Comparison of ENCODE assay signal across 21 cellular contexts in genomic region chr6:8159966-8160365, GRCh38. TPM values are rescaled to one million over a fixed set of nuclear protein-coding genes. Genes with fewer than 3 reads are reported as not detected.
DNase-seq lines count a peak whose midpoint lies in the region; ATAC-seq, FAIRE-seq and TF ChIP-seq lines count a peak whose summit lies in the region.
"Had no signal": no experiment of that assay in that cellular context is flagged by ENCODE, and none has a peak within 500 bp of the region (broad histone marks: within the 10 kb centered on the region; RNA-seq: fewer than 3 reads in every experiment).

No MANE protein-coding gene starts in this region.

- FAIRE-seq in frontal cortex (lab: Jason Lieb, UNC): no peak
- FAIRE-seq: GM12891, HTR-8/SVneo had no signal

- H2AK9ac ChIP-seq in IMR-90 (replicated peaks; ENCODE audit: low read depth, low read length, poor library complexity): no peak overlapping the region

- ATAC-seq in IMR-90 (ENCODE audit: low read depth): no peak
- ATAC-seq: HCT116 had no signal

- in situ Hi-C loops in IMR-90 (cut with MboI; ENCODE audit: low sequenced_read_pairs): no loop called here

- no peak overlapping the region for H3K18ac ChIP-seq in IMR-90 (ENCODE audit: low read depth, low read length)

- POLR2A ChIA-PET in Caco-2 (lab: Charles Lee) (no interaction called here), IMR-90 (lab: Charles Lee; ENCODE audit: unreplicated experiment) (no interaction called here)

- H3K4ac ChIP-seq in IMR-90 (ENCODE audit: low read depth, low read length): no peak overlapping the region

- H3K4me1 Mint-ChIP-seq in Caco-2 (ENCODE audit: low read depth, unreplicated experiment): peaks cover 53% of the 10 kb centered on the region
- peaks cover 35% of the 10 kb centered on the region for H3K4me1 Mint-ChIP-seq in endodermal cell
- H3K4me1 Mint-ChIP-seq in type B pancreatic cell (ENCODE audit: unreplicated experiment): peaks cover 5% of the 10 kb centered on the region
- H3K4me1 Mint-ChIP-seq: CD4-positive, alpha-beta memory T cell had no signal

- no peak overlapping the region for H2BK15ac ChIP-seq in IMR-90 (ENCODE audit: low read depth, low read length)

- H3K79me1 ChIP-seq in IMR-90 (ENCODE audit: low read depth in 1 of 2, low read length in 2 of 2): no peaks in the 10 kb centered on the region

- H3K4me3 ChIP-seq in Caco-2 (ENCODE audit: low read depth, low read length) (no peak overlapping the region), IMR-90 (ENCODE audit: insufficient read depth, low read depth, low read length) (no peak overlapping the region), endodermal cell (ENCODE audit: low read length) (peak overlapping the region; percentile 27), esophagus squamous epithelium (no peak overlapping the region)
- H3K4me3 ChIP-seq: BLaER1 had no signal

- H3K4me3 Mint-ChIP-seq in Caco-2 (ENCODE audit: unreplicated experiment): peak overlapping the region; percentile 86
- no peak overlapping the region for H3K4me3 Mint-ChIP-seq in endodermal cell
- H3K4me3 Mint-ChIP-seq in type B pancreatic cell: peak overlapping the region; percentile 30
- H3K4me3 Mint-ChIP-seq: CD14-positive monocyte; CD4-positive, alpha-beta memory T cell; HFFc6 had no signal

- no peaks in the 10 kb centered on the region for H3K9me1 ChIP-seq in IMR-90 (ENCODE audit: insufficient read depth, low read length)

- TF ChIP-seq POLR2A in IMR-90 (IDR thresholded peaks at IDR 0.05; ENCODE audit: low read depth, low read length) (no peak), esophagus squamous epithelium (IDR thresholded peaks at IDR 0.05) (no peak)

- dilution Hi-C loops in IMR-90 (cut with HindIII; ENCODE audit: low sequenced_read_pairs, unreplicated experiment): no loop called here

- no peak overlapping the region for H4K91ac ChIP-seq in IMR-90 (ENCODE audit: insufficient read depth, low read depth, low read length)

- WGBS in IMR-90 (ENCODE audit: extremely low coverage in 2 of 2, insufficient read length in 1 of 2), 2 experiments: no CpG with 5 or more reads among the region's 2 CpGs
- WGBS in endodermal cell (ENCODE audit: insufficient coverage in 1 of 2, insufficient read length in 1 of 2), 2 experiments: 80 to 93% methylated on average over 2 of the region's 2 CpGs
- 47 to 60% methylated on average over 2 of the region's 2 CpGs for WGBS in esophagus squamous epithelium, 2 donors

- H3K27me3 Mint-ChIP-seq in Caco-2 (ENCODE audit: insufficient read depth, unreplicated experiment): no peaks in the 10 kb centered on the region
- H3K27me3 Mint-ChIP-seq in endodermal cell (ENCODE audit: insufficient read depth): no peaks in the 10 kb centered on the region
- H3K27me3 Mint-ChIP-seq in type B pancreatic cell: no peaks in the 10 kb centered on the region

- H3K4me2 ChIP-seq in IMR-90 (ENCODE audit: low read depth, low read length): no peak overlapping the region
- H3K4me2 ChIP-seq: BLaER1 had no signal

- H3K9me3 ChIP-seq in Caco-2 (peaks cover 6% of the 10 kb centered on the region), IMR-90 (ENCODE audit: control insufficient read depth, insufficient read depth, low read length) (no peaks in the 10 kb centered on the region), endodermal cell (ENCODE audit: control insufficient read depth, low read length) (peaks cover 7% of the 10 kb centered on the region), esophagus squamous epithelium (no peaks in the 10 kb centered on the region)

- intact Hi-C loops in Caco-2 (cut with micrococcal nuclease; ENCODE audit: unreplicated experiment) (loop anchor here (2.0 to 5.0 kb wide), 3 partner anchors 21 to 287 kb away; no protein-coding TSS in a partner anchor), IMR-90 (cut with micrococcal nuclease) (no loop called here), esophagus squamous epithelium (cut with DNase I) (no loop called here)

- H4K5ac ChIP-seq in IMR-90 (ENCODE audit: low read depth, low read length): no peak overlapping the region

- H3K27me3 ChIP-seq in Caco-2 (replicated peaks; ENCODE audit: control insufficient read depth, insufficient read depth, low read length): no peaks in the 10 kb centered on the region
- H3K27me3 ChIP-seq in IMR-90 (ENCODE audit: control insufficient read depth, insufficient read depth, low read length): no peaks in the 10 kb centered on the region; the same call in 1 of the 2 replicates
- H3K27me3 ChIP-seq in endodermal cell (ENCODE audit: control insufficient read depth, insufficient read depth, low read length, poor library complexity, severe bottlenecking): no peaks in the 10 kb centered on the region
- no peaks in the 10 kb centered on the region for H3K27me3 ChIP-seq in esophagus squamous epithelium
- H3K27me3 ChIP-seq: BLaER1 had no signal

- no peak for TF ChIP-seq RAD21 in IMR-90 (IDR thresholded peaks at IDR 0.05; ENCODE audit: low read length)

- no peak overlapping the region for H2AK5ac ChIP-seq in IMR-90 (ENCODE audit: low read depth, low read length)

- no peak overlapping the region for H2BK20ac ChIP-seq in IMR-90 (ENCODE audit: low read depth, low read length)

- H2AFZ ChIP-seq in IMR-90 (replicated peaks; ENCODE audit: low read length, poor library complexity): no peak overlapping the region

- CTCF ChIA-PET in Caco-2 (lab: Charles Lee) (no interaction called here), IMR-90 (lab: Yijun Ruan, JAX) (interaction anchor here (1.4 kb wide), 1 partner anchor 23 kb away, joined by 6 read pairs; no protein-coding TSS in a partner anchor)

- no peaks in the 10 kb centered on the region for H4K20me1 ChIP-seq in IMR-90 (ENCODE audit: insufficient read depth, low read length)
- H4K20me1 ChIP-seq: BLaER1 had no signal

- H3K27ac ChIP-seq in IMR-90 (ENCODE audit: insufficient read depth, low read length) (no peak overlapping the region), endodermal cell (ENCODE audit: low read depth, low read length) (no peak overlapping the region), esophagus squamous epithelium (no peak overlapping the region)
- H3K27ac ChIP-seq: BLaER1 had no signal

- BruUV-seq in Caco-2 (replicated peaks; lab: Mats Ljungman, UMichigan): no TSS peak
- BruUV-seq in IMR-90 (replicated peaks; lab: Mats Ljungman, UMichigan): no TSS peak

- no peak overlapping the region for H3K23ac ChIP-seq in IMR-90 (ENCODE audit: low read depth, low read length)

- H3K36me3 ChIP-seq in Caco-2 (ENCODE audit: control insufficient read depth, insufficient read depth, low read length) (peaks cover 1% of the 10 kb centered on the region; the same call in 1 of the 2 replicates), IMR-90 (ENCODE audit: control insufficient read depth, insufficient read depth, low read length) (no peaks in the 10 kb centered on the region), endodermal cell (ENCODE audit: control insufficient read depth, insufficient read depth, low read length) (no peaks in the 10 kb centered on the region), esophagus squamous epithelium (no peaks in the 10 kb centered on the region)
- H3K36me3 ChIP-seq: BLaER1 had no signal

- H3K27ac Mint-ChIP-seq in Caco-2 (ENCODE audit: unreplicated experiment) (peak overlapping the region; percentile 82), endodermal cell (no peak overlapping the region), type B pancreatic cell (peak overlapping the region; percentile 51)
- H3K27ac Mint-ChIP-seq: CD14-positive monocyte; CD4-positive, alpha-beta memory T cell; HFFc6 had no signal

- H3K4me1 ChIP-seq in Caco-2: peaks cover 57% of the 10 kb centered on the region
- no peaks in the 10 kb centered on the region for H3K4me1 ChIP-seq in IMR-90 (ENCODE audit: control insufficient read depth, insufficient read depth, low read length)
- peaks cover 15% of the 10 kb centered on the region for H3K4me1 ChIP-seq in endodermal cell (ENCODE audit: control insufficient read depth, insufficient read depth, low read length)
- no peaks in the 10 kb centered on the region for H3K4me1 ChIP-seq in esophagus squamous epithelium
- H3K4me1 ChIP-seq: BLaER1 had no signal

- H3K14ac ChIP-seq in IMR-90 (replicated peaks; ENCODE audit: low read depth, low read length): no peak overlapping the region

- no peak overlapping the region for H4K8ac ChIP-seq in IMR-90 (ENCODE audit: low read depth in 2 of 2, low read length in 2 of 2)

- no peak overlapping the region for H2BK5ac ChIP-seq in IMR-90 (ENCODE audit: low read depth, low read length, poor library complexity, severe bottlenecking)

- no peak overlapping the region for H3K56ac ChIP-seq in IMR-90 (ENCODE audit: extremely low read depth, insufficient read depth, low read length)

- H3K36me3 Mint-ChIP-seq in Caco-2 (ENCODE audit: insufficient read depth, unreplicated experiment): peaks cover 43% of the 10 kb centered on the region
- H3K36me3 Mint-ChIP-seq in endodermal cell (ENCODE audit: low read depth): peaks cover 3% of the 10 kb centered on the region
- H3K36me3 Mint-ChIP-seq in type B pancreatic cell: no peaks in the 10 kb centered on the region
- H3K36me3 Mint-ChIP-seq: CD14-positive monocyte; CD4-positive, alpha-beta memory T cell had no signal

- DNase-seq in Caco-2 (no peak), IMR-90 (no peak), endodermal cell (no peak), type B pancreatic cell (ENCODE audit: extremely low spot score, unreplicated experiment) (no peak), esophagus squamous epithelium (lab: John Stamatoyannopoulos, UW) (no peak), frontal cortex (ENCODE audit: low spot score in 2 of 2) (no peak), NCI-H1436 treated with DMSO at 0.1 percent for 48 hours (lab: John Stamatoyannopoulos, UW) (no peak)
- DNase-seq: 8988T; CD4-positive, alpha-beta memory T cell; DMS 273 treated with DMSO at 0.1 percent for 48 hours; DMS53; DND-41; EL; GOT3; H7; HFFc6 had no signal

- H2BK120ac ChIP-seq in IMR-90 (ENCODE audit: low read depth, low read length): no peak overlapping the region

- H3K9ac ChIP-seq in IMR-90 (ENCODE audit: low read depth, low read length) (no peak overlapping the region), endodermal cell (ENCODE audit: extremely low read depth, low read length, poor library complexity, severe bottlenecking) (no peak overlapping the region)
- H3K9ac ChIP-seq: BLaER1 had no signal

- TF ChIP-seq CTCF in Caco-2 (IDR thresholded peaks at IDR 0.05; ENCODE audit: insufficient read depth in 1 of 2, low read depth in 1 of 2, low read length in 1 of 2, severe bottlenecking in 1 of 2, unreplicated experiment in 1 of 2) (no peak), IMR-90 (conservative IDR thresholded peaks at IDR 0.05; ENCODE audit: low read depth, low read length) (no peak), endodermal cell (conservative IDR thresholded peaks at IDR 0.05) (no peak), type B pancreatic cell (conservative IDR thresholded peaks at IDR 0.05) (no peak), esophagus squamous epithelium (IDR thresholded peaks at IDR 0.05) (no peak)

- H3K9me3 Mint-ChIP-seq in Caco-2 (ENCODE audit: unreplicated experiment) (no peaks in the 10 kb centered on the region), endodermal cell (peaks cover 11% of the 10 kb centered on the region), type B pancreatic cell (no peaks in the 10 kb centered on the region)
- H3K9me3 Mint-ChIP-seq: HFFc6 had no signal

RNA-seq across cellular contexts. Expression of gene EEF1E1, which starts 57.6 kb away (rescaled TPM):
- 60.3 TPM in 2 replicates for total RNA-seq in Caco-2 (2022)
- total RNA-seq in IMR-90 (2012; rRNA removed): 60.0 and 65.8 TPM in 2 replicates
- 68.6 and 77.3 TPM in 2 replicates for polyA plus RNA-seq in IMR-90 (2012; rRNA removed)
- 10.8 and 17.8 TPM in 2 replicates for polyA plus RNA-seq in IMR-90 (2012; cell fraction: cytosol; rRNA removed)
- 3.3 and 22.4 TPM in 2 replicates for polyA plus RNA-seq in IMR-90 (2012; cell fraction: nucleus; rRNA removed; ENCODE audit: low replicate concordance)
- 10 to 100 TPM; 41.5 to 46.6 TPM for total RNA-seq in endodermal cell
- polyA plus RNA-seq in endodermal cell (2013, experiment 1 of 2): 65.3 TPM
- 61.7 TPM for polyA plus RNA-seq in endodermal cell (2013, experiment 2 of 2)
- total RNA-seq in type B pancreatic cell (ENCODE audit: low replicate concordance): 26.5 and 37.0 TPM in 2 replicates
- 10 to 100 TPM; 18.6 to 67.3 (median 56.3) TPM for total RNA-seq in esophagus squamous epithelium
- 23.2 TPM for total RNA-seq in frontal cortex
